In genomic region chr18:515838-516237, GRCh38 we compare ENCODE assay signal across 25 cellular contexts. TPM values are rescaled to one million over a fixed set of nuclear protein-coding genes. Genes with fewer than 3 reads are reported as not detected.
"Had no signal": no experiment of that assay in that cellular context is flagged by ENCODE, and none has a peak within 500 bp of the region (broad histone marks: within the 10 kb centered on the region; RNA-seq: fewer than 3 reads in every experiment).

No MANE protein-coding gene starts in this region.

- H3K27ac ChIP-seq: brain microvascular endothelial cell, heart right ventricle, psoas muscle, skin epidermis, testis had no signal

- H3K27me3 Mint-ChIP-seq: activated CD4-positive, alpha-beta memory T cell treated with anti-CD3 and anti-CD28 coated beads, Interleukin-2, amount 10 ng/mL, durations not matched to agents 7 days and 5 days; activated CD8-positive, alpha-beta memory T cell treated with anti-CD3 and anti-CD28 coated beads, Interleukin-2, amount 10 ng/mL, durations not matched to agents 7 days and 5 days; type B pancreatic cell had no signal

- DNase-seq: activated CD4-positive, alpha-beta memory T cell treated with anti-CD3 and anti-CD28 coated beads, Interleukin-2, amount 10 ng/mL, durations not matched to agents 7 days and 5 days; activated CD4-positive, alpha-beta T cell treated with anti-CD3 and anti-CD28 coated beads for 48 hours; activated CD4-positive, CD25-positive, alpha-beta regulatory T cell; activated CD8-positive, alpha-beta memory T cell treated with anti-CD3 and anti-CD28 coated beads, Interleukin-2, amount 10 ng/mL, durations not matched to agents 7 days and 5 days; activated naive CD4-positive, alpha-beta T cell treated with Interleukin-2 at 50 U/mL for 16 hours; activated T-cell treated with anti-CD3 and anti-CD28 coated beads, Interleukin-2, amount 50 U/mL, for 1 hour; brain microvascular endothelial cell; central memory CD4-positive, alpha-beta T cell; heart right ventricle; kidney glomerular epithelial cell; left ventricle myocardium superior; mucosa of descending colon; naive B cell; psoas muscle; stimulated activated CD4-positive, alpha-beta T cell treated with anti-CD3 and anti-CD28 coated beads, Interleukin-15, amount 100 ng/mL, for 24 hours; stimulated activated CD4-positive, alpha-beta T cell treated with anti-CD3 and anti-CD28 coated beads, Interleukin-2, amount 100 ng/mL, for 48 hours; testis had no signal

- H3K36me3 ChIP-seq: brain microvascular endothelial cell, heart right ventricle had no signal

- FAIRE-seq: colon had no signal

- H3K9me3 ChIP-seq: heart right ventricle, mucosa of descending colon, psoas muscle, testis had no signal

- H3K4me1 ChIP-seq: psoas muscle, testis had no signal

- ATAC-seq: activated CD8-positive, alpha-beta memory T cell treated with anti-CD3 and anti-CD28 coated beads, Interleukin-2, amount 10 ng/mL, durations not matched to agents 7 days and 5 days; esophagus mucosa; heart right ventricle; left ventricle myocardium superior; mucosa of descending colon; psoas muscle; right cardiac atrium had no signal

- H3K36me3 Mint-ChIP-seq: activated CD8-positive, alpha-beta memory T cell treated with anti-CD3 and anti-CD28 coated beads, Interleukin-2, amount 10 ng/mL, durations not matched to agents 7 days and 5 days had no signal

- H3K27ac Mint-ChIP-seq: activated CD4-positive, alpha-beta memory T cell treated with anti-CD3 and anti-CD28 coated beads, Interleukin-2, amount 10 ng/mL, durations not matched to agents 7 days and 5 days; activated CD8-positive, alpha-beta memory T cell treated with anti-CD3 and anti-CD28 coated beads, Interleukin-2, amount 10 ng/mL, durations not matched to agents 7 days and 5 days; activated T-helper 2 cell treated with anti-CD3 and anti-CD28 coated beads, Interferon-gamma antibody, Interleukin-2, Interleukin-4, amounts not matched to agents 10 μg/mL and 5 μg/mL and 100 μg/mL, durations not matched to agents 14 hours and 24 hours and 36 hours; memory B cell; type B pancreatic cell had no signal

- H3K4me1 Mint-ChIP-seq: neural crest cell had no signal

- H3K4me3 ChIP-seq: heart right ventricle, mucosa of descending colon, psoas muscle, skin epidermis had no signal

- H3K4me3 Mint-ChIP-seq: activated CD4-positive, alpha-beta memory T cell treated with anti-CD3 and anti-CD28 coated beads, Interleukin-2, amount 10 ng/mL, durations not matched to agents 7 days and 5 days; activated CD8-positive, alpha-beta memory T cell treated with anti-CD3 and anti-CD28 coated beads, Interleukin-2, amount 10 ng/mL, durations not matched to agents 7 days and 5 days; memory B cell; naive B cell; neural crest cell; type B pancreatic cell had no signal

- H3K27me3 ChIP-seq: brain microvascular endothelial cell, heart right ventricle, testis had no signal

RNA-seq across cellular contexts. Expression of gene COLEC12, which starts 15.3 kb away (rescaled TPM):
- total RNA-seq: activated CD4-positive, alpha-beta memory T cell treated with anti-CD3 and anti-CD28 coated beads, Interleukin-2, amount 10 ng/mL, durations not matched to agents 7 days and 5 days; activated CD8-positive, alpha-beta memory T cell treated with anti-CD3 and anti-CD28 coated beads, Interleukin-2, amount 10 ng/mL, durations not matched to agents 7 days and 5 days; activated T-helper 2 cell treated with anti-CD3 and anti-CD28 coated beads, Interferon-gamma antibody, Interleukin-2, Interleukin-4, amounts not matched to agents 10 μg/mL and 5 μg/mL and 100 μg/mL, durations not matched to agents 14 hours and 24 hours and 36 hours had no signal
